1 cellular context compared by ENCODE assay signal in the genomic region with DNA sequence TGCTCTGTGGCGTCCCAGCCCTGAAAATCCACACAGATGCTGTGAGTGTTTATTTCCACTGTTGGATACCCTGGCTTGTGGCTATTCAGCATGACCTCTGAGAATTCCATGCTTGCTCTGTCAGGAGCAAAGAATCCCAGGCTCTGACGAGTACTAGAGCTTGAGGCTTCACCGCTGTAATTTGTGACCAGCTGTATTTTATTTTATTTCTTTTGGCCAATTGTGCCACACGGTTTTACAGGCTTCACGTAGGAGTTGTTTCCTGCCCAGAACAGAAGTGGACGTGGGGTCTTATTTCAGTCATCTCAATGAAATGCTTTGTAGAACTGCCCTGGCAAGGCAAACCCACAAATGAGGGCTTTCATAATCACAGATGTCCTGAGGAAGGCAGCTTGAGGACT.
TF ChIP-seq lines count a peak whose summit lies in the region.

No MANE protein-coding gene starts in this region.

TF ChIP-seq in WTC11, 78 proteins besides CTCF, POLR2A, EP300 and RAD21 (continued from another document):
- TF ChIP-seq, protein P1, sequence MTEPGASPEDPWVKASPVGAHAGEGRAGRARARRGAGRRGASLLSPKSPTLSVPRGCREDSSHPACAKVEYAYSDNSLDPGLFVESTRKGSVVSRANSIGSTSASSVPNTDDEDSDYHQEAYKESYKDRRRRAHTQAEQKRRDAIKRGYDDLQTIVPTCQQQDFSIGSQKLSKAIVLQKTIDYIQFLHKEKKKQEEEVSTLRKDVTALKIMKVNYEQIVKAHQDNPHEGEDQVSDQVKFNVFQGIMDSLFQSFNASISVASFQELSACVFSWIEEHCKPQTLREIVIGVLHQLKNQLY (CRISPR knock-in tag; IDR thresholded peaks at IDR 0.05), result no peak
- TF ChIP-seq SMAD4 (CRISPR knock-in tag; IDR thresholded peaks at IDR 0.05), result no peak
- TF ChIP-seq, protein P2, sequence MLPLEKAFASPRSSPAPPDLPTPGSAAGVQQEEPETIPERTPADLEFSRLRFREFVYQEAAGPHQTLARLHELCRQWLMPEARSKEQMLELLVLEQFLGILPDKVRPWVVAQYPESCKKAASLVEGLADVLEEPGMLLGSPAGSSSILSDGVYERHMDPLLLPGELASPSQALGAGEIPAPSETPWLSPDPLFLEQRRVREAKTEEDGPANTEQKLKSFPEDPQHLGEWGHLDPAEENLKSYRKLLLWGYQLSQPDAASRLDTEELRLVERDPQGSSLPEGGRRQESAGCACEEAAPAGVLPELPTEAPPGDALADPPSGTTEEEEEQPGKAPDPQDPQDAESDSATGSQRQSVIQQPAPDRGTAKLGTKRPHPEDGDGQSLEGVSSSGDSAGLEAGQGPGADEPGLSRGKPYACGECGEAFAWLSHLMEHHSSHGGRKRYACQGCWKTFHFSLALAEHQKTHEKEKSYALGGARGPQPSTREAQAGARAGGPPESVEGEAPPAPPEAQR (CRISPR knock-in tag; IDR thresholded peaks at IDR 0.05), result no peak
- no peak for TF ChIP-seq NFE2L1 (CRISPR knock-in tag; IDR thresholded peaks at IDR 0.05)
- TF ChIP-seq TP53 (CRISPR knock-in tag; IDR thresholded peaks at IDR 0.05), result no peak
- TF ChIP-seq, protein P3, sequence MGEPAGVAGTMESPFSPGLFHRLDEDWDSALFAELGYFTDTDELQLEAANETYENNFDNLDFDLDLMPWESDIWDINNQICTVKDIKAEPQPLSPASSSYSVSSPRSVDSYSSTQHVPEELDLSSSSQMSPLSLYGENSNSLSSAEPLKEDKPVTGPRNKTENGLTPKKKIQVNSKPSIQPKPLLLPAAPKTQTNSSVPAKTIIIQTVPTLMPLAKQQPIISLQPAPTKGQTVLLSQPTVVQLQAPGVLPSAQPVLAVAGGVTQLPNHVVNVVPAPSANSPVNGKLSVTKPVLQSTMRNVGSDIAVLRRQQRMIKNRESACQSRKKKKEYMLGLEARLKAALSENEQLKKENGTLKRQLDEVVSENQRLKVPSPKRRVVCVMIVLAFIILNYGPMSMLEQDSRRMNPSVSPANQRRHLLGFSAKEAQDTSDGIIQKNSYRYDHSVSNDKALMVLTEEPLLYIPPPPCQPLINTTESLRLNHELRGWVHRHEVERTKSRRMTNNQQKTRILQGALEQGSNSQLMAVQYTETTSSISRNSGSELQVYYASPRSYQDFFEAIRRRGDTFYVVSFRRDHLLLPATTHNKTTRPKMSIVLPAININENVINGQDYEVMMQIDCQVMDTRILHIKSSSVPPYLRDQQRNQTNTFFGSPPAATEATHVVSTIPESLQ (CRISPR knock-in tag; IDR thresholded peaks at IDR 0.05), result no peak
- TF ChIP-seq, protein P4, sequence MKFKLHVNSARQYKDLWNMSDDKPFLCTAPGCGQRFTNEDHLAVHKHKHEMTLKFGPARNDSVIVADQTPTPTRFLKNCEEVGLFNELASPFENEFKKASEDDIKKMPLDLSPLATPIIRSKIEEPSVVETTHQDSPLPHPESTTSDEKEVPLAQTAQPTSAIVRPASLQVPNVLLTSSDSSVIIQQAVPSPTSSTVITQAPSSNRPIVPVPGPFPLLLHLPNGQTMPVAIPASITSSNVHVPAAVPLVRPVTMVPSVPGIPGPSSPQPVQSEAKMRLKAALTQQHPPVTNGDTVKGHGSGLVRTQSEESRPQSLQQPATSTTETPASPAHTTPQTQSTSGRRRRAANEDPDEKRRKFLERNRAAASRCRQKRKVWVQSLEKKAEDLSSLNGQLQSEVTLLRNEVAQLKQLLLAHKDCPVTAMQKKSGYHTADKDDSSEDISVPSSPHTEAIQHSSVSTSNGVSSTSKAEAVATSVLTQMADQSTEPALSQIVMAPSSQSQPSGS (CRISPR knock-in tag; IDR thresholded peaks at IDR 0.05; ENCODE audit: borderline replicate concordance, low read depth), result no peak
- TF ChIP-seq ETV6 (CRISPR knock-in tag; IDR thresholded peaks at IDR 0.05), result no peak
- TF ChIP-seq ZNF263 (CRISPR knock-in tag; IDR thresholded peaks at IDR 0.05; ENCODE audit: low read depth), result no peak
- TF ChIP-seq SMAD3 (CRISPR knock-in tag; IDR thresholded peaks at IDR 0.05; ENCODE audit: borderline replicate concordance), result no peak
- TF ChIP-seq ZNF423 (CRISPR knock-in tag; IDR thresholded peaks at IDR 0.05), result no peak
- TF ChIP-seq, protein P5, sequence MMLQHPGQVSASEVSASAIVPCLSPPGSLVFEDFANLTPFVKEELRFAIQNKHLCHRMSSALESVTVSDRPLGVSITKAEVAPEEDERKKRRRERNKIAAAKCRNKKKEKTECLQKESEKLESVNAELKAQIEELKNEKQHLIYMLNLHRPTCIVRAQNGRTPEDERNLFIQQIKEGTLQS (CRISPR knock-in tag; conservative IDR thresholded peaks at IDR 0.05), result no peak
- TF ChIP-seq NR3C1 (CRISPR knock-in tag; conservative IDR thresholded peaks at IDR 0.05; ENCODE audit: low read depth), result no peak
- TF ChIP-seq, protein P6, sequence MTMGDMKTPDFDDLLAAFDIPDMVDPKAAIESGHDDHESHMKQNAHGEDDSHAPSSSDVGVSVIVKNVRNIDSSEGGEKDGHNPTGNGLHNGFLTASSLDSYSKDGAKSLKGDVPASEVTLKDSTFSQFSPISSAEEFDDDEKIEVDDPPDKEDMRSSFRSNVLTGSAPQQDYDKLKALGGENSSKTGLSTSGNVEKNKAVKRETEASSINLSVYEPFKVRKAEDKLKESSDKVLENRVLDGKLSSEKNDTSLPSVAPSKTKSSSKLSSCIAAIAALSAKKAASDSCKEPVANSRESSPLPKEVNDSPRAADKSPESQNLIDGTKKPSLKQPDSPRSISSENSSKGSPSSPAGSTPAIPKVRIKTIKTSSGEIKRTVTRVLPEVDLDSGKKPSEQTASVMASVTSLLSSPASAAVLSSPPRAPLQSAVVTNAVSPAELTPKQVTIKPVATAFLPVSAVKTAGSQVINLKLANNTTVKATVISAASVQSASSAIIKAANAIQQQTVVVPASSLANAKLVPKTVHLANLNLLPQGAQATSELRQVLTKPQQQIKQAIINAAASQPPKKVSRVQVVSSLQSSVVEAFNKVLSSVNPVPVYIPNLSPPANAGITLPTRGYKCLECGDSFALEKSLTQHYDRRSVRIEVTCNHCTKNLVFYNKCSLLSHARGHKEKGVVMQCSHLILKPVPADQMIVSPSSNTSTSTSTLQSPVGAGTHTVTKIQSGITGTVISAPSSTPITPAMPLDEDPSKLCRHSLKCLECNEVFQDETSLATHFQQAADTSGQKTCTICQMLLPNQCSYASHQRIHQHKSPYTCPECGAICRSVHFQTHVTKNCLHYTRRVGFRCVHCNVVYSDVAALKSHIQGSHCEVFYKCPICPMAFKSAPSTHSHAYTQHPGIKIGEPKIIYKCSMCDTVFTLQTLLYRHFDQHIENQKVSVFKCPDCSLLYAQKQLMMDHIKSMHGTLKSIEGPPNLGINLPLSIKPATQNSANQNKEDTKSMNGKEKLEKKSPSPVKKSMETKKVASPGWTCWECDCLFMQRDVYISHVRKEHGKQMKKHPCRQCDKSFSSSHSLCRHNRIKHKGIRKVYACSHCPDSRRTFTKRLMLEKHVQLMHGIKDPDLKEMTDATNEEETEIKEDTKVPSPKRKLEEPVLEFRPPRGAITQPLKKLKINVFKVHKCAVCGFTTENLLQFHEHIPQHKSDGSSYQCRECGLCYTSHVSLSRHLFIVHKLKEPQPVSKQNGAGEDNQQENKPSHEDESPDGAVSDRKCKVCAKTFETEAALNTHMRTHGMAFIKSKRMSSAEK (CRISPR knock-in tag; IDR thresholded peaks at IDR 0.05; ENCODE audit: borderline replicate concordance), result no peak
